8 cellular contexts compared by ENCODE assay signal in genomic region chr16:30844671-30845449, GRCh38. TPM values are rescaled to one million over a fixed set of nuclear protein-coding genes. Genes with fewer than 3 reads are reported as not detected.
DNase-seq lines count a peak whose midpoint lies in the region; ATAC-seq and TF ChIP-seq lines count a peak whose summit lies in the region.

No MANE protein-coding gene starts in this region.

- TF ChIP-seq CTCF in lower leg skin (IDR thresholded peaks at IDR 0.05): peak in 1 of 3 donors; percentile 84

- ATAC-seq in HG03175 (IDR thresholded peaks at IDR 0.05; ENCODE audit: unreplicated experiment): peak; percentile 50
- ATAC-seq in GM21526 (IDR thresholded peaks at IDR 0.05; ENCODE audit: low FRiP score, unreplicated experiment): no peak

- intact Hi-C loops in lower leg skin (cut with DNase I; ENCODE audit: low total_unique reads): loop anchor here (1.0 kb wide), 1 partner anchor 75 kb away; no protein-coding TSS in a partner anchor

- no peak overlapping the region for H3K4me3 ChIP-seq in lower leg skin (ENCODE audit: low read depth, poor library complexity, severe bottlenecking)

- 22% methylated on average over 8 of the region's 8 CpGs for WGBS in lower leg skin, 2 donors

- TF ChIP-seq POLR2A in lower leg skin (IDR thresholded peaks at IDR 0.05): no peak

- DNase-seq in DMS53 (lab: John Stamatoyannopoulos, UW) (peak; percentile 94), NCI-H524 (lab: John Stamatoyannopoulos, UW) (peak; percentile 83 to 87), dedifferentiated amniotic fluid mesenchymal stem cell (ENCODE audit: extremely low spot score) (peak; percentile 90), lower leg skin (ENCODE audit: low spot score in 2 of 2) (peak; percentile 83 to 87)
- DNase-seq in activated CD4-positive, alpha-beta T cell treated with anti-CD3 and anti-CD28 coated beads for 48 hours: peak; percentile 84
- DNase-seq in stimulated activated CD4-positive, alpha-beta T cell treated with anti-CD3 and anti-CD28 coated beads, Interleukin-4, amount 100 ng/mL, for 48 hours (ENCODE audit: low read depth in 2 of 2): peak; percentile 61 to 79

RNA-seq across cellular contexts. Expression of gene BCL7C, which starts 49.0 kb away (rescaled TPM):
- 10 to 100 TPM; 43.1 to 79.1 (median 63.0) TPM for total RNA-seq in lower leg skin

RNA-seq across cellular contexts. Expression of gene CTF1, which starts 51.6 kb away (rescaled TPM):
- 1 to 10 TPM in 2 of 4 donors, under 1 TPM in 1, not detected in 1; 0.80 to 3.0 (median 2.5) TPM for total RNA-seq in lower leg skin

RNA-seq across cellular contexts. Expression of gene ZNF629, which starts 57.9 kb away (rescaled TPM):
- total RNA-seq in lower leg skin: 10 to 100 TPM; 10.9 to 18.1 (median 16.0) TPM
